ENCODE assay signal across 25 cellular contexts in the genomic region with DNA sequence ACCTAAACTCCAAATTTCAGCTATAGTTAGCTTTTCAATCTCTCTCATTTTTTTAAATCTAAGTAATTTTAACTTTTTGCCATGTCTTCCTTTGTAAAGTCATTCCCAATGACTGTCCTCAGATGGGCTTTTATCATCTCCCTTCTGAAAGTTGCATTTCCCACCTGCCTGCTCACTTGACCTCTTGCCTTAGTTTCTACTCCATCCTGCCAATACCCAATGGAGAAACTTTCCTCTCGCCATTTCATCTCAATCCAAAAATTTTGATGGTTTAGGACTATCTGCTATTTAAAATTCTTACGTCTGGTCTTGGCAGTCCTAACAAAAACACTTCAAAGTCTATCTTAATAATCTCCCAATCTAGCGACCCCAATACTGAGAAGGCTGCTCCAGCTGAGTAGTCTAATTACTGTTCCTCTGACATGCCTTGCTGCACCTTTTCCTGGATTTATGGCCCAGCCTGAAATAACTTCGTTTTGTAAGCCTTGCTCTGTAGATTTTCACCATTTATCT.
"Had no signal": no experiment of that assay in that cellular context is flagged by ENCODE, and none has a peak within 500 bp of the region (broad histone marks: within the 10 kb centered on the region; RNA-seq: fewer than 3 reads in every experiment).

No MANE protein-coding gene starts in this region.

- ATAC-seq: effector memory CD8-positive, alpha-beta T cell; esophagus mucosa; gastrocnemius medialis; heart right ventricle; left cardiac atrium; left lung; left ventricle myocardium superior; lower lobe of right lung; mucosa of descending colon had no signal

- H3K4me3 Mint-ChIP-seq: effector memory CD8-positive, alpha-beta T cell; endodermal cell; mesothelial cell of epicardium; naive B cell had no signal

- H3K27ac Mint-ChIP-seq: effector memory CD8-positive, alpha-beta T cell; endodermal cell; mesothelial cell of epicardium; naive B cell had no signal

- H3K27me3 Mint-ChIP-seq: effector memory CD8-positive, alpha-beta T cell; naive B cell had no signal

- H3K4me1 ChIP-seq: colonic mucosa, esophagus squamous epithelium, gastrocnemius medialis, heart right ventricle, left lung, lower lobe of right lung had no signal

- H3K4me1 Mint-ChIP-seq: naive B cell had no signal

- H3K9me3 ChIP-seq: colonic mucosa, esophagus squamous epithelium, gastrocnemius medialis, heart right ventricle, lower lobe of right lung, mucosa of descending colon had no signal

- H3K27me3 ChIP-seq: colonic mucosa, dorsolateral prefrontal cortex, esophagus squamous epithelium, gastrocnemius medialis, heart right ventricle, left lung had no signal

- H3K36me3 ChIP-seq: colonic mucosa, esophagus squamous epithelium, gastrocnemius medialis, heart right ventricle, left lung, lower lobe of right lung had no signal

- DNase-seq: colonic mucosa; dermis blood vessel endothelial cell; dorsolateral prefrontal cortex; effector CD4-positive, alpha-beta T cell; effector memory CD8-positive, alpha-beta T cell; endodermal cell; erythroblast; esophagus squamous epithelium; foreskin fibroblast; foreskin melanocyte; gastrocnemius medialis; glutamatergic neuron; head of caudate nucleus; heart right ventricle; hippocampal formation; left cardiac atrium; left lung; left ventricle myocardium superior; lower lobe of right lung; mesenchymal stem cell; mucosa of descending colon; naive B cell had no signal

- H3K27ac ChIP-seq: colonic mucosa, dorsolateral prefrontal cortex, epithelial cell of prostate, esophagus squamous epithelium, gastrocnemius medialis, heart right ventricle, left lung, lower lobe of right lung had no signal

- H3K36me3 Mint-ChIP-seq: mesothelial cell of epicardium, naive B cell had no signal

- H3K9me3 Mint-ChIP-seq: endodermal cell, mesothelial cell of epicardium had no signal

- H3K4me3 ChIP-seq: colonic mucosa, dorsolateral prefrontal cortex, esophagus squamous epithelium, gastrocnemius medialis, heart right ventricle, left lung, lower lobe of right lung, mucosa of descending colon had no signal
